In the genomic region with DNA sequence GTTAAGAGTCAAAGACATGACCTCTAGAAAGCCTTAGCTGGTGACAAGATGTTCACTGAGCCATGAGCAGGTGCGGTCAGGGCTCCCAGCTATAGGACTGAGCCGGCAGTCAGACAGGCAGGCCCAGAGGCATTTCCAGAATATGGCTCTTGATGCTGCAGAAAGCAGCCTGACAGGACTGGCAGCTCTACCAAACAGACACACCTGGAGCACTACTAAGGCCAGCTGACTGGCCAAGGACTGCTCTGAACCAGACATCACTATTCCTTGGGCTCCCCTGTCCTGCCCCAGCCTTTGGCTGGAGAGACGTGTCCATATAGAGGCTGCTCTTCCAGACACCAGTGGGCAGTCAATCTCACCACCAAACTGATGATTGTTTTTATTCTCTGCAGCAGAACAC, we compare ENCODE assay signal across 20 cellular contexts.
"Had no signal": no experiment of that assay in that cellular context is flagged by ENCODE, and none has a peak within 500 bp of the region (broad histone marks: within the 10 kb centered on the region; RNA-seq: fewer than 3 reads in every experiment).

No MANE protein-coding gene starts in this region.

- ATAC-seq: activated CD4-positive, alpha-beta T cell treated with anti-CD3 and anti-CD28 coated beads for 36 hours; activated T-cell treated with anti-CD3 and anti-CD28 coated beads, Interleukin-2, amount 50 U/mL, for 72 hours; stimulated activated naive B cell treated with anti-CD40 and anti-IgM and Interleukin-4, amounts not matched to agents 10 μg/mL and 1 μg/mL and 100 μg/mL, for 72 hours had no signal

- H2AFZ ChIP-seq: hepatocyte had no signal

- H3K4me3 ChIP-seq: hepatocyte, left ventricle myocardium inferior, skin epidermis, testis, upper lobe of left lung had no signal

- H3K36me3 ChIP-seq: left ventricle myocardium inferior, upper lobe of left lung had no signal

- H3K27me3 ChIP-seq: hepatocyte, testis, upper lobe of left lung had no signal

- H3K27ac ChIP-seq: hepatocyte, left ventricle myocardium inferior, skin epidermis, testis, upper lobe of left lung had no signal

- H3K4me2 ChIP-seq: hepatocyte had no signal

- H3K9me3 ChIP-seq: left ventricle myocardium inferior, testis, upper lobe of left lung had no signal

- H3K4me1 ChIP-seq: left ventricle myocardium inferior, testis, upper lobe of left lung had no signal

- DNase-seq: activated B cell treated with CpG ODN at 0.5 μM for 24 hours; activated CD4-positive, alpha-beta T cell treated with anti-CD3 and anti-CD28 coated beads for 36 hours; activated CD4-positive, alpha-beta T cell treated with anti-CD3 and anti-CD28 coated beads, Interleukin-2, amount 50 U/mL, for 48 hours; activated effector memory CD4-positive, alpha-beta T cell treated with Interleukin-2 at 50 U/mL for 16 hours; activated naive CD4-positive, alpha-beta T cell treated with anti-CD3 and anti-CD28 coated beads for 36 hours; activated T-cell treated with anti-CD3 and anti-CD28 coated beads, Interleukin-2, amount 50 U/mL, for 72 hours; cortex of kidney; effector CD4-positive, alpha-beta T cell; erythroblast; foreskin melanocyte; glutamatergic neuron; left ventricle myocardium inferior; natural killer cell; stimulated activated CD4-positive, alpha-beta T cell treated with anti-CD3 and anti-CD28 coated beads, Interleukin-1b, Interleukin-23, amount 100 ng/mL, for 48 hours; stimulated activated naive B cell treated with anti-CD40 and anti-IgM and Interleukin-4, amounts not matched to agents 10 μg/mL and 1 μg/mL and 100 μg/mL, for 72 hours; T-helper 9 cell; testis; upper lobe of left lung had no signal
